Comparison of ENCODE assay signal across 1 cellular context in the genomic region with DNA sequence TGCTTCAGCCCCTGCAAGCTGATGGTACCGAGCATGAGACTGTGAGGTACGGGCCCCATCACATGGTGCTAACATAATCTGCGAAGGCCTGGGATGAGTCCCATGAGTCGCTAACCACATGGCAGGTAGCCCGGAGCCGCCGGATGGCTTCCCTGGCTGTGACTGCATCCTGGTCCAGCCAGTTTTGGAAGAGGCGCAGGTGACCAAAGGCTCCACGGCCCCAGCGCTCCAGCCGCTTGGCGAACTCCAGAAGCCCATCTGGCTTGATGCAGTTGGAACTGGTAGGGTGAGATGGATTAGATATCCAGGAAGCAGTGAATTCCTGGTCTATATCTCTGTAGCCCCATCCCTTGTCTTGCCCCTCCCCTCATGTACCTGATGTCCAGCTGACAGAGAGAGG.
TF ChIP-seq lines count a peak whose summit lies in the region.

No MANE protein-coding gene starts in this region.

TF ChIP-seq in H1, 55 proteins besides CTCF, POLR2A, EP300 and RAD21:
- no peak for TF ChIP-seq RBBP5 (IDR thresholded peaks at IDR 0.05; ENCODE audit: borderline replicate concordance, low read depth, low read length)
- TF ChIP-seq SIX5 (IDR thresholded peaks at IDR 0.05; ENCODE audit: low read depth, low read length) = no peak
- peak; percentile 26; the same call in 1 of the 2 replicates for TF ChIP-seq POLR2AphosphoS5 (IDR thresholded peaks at IDR 0.05; ENCODE audit: low read depth, low read length)
